In the genomic region with DNA sequence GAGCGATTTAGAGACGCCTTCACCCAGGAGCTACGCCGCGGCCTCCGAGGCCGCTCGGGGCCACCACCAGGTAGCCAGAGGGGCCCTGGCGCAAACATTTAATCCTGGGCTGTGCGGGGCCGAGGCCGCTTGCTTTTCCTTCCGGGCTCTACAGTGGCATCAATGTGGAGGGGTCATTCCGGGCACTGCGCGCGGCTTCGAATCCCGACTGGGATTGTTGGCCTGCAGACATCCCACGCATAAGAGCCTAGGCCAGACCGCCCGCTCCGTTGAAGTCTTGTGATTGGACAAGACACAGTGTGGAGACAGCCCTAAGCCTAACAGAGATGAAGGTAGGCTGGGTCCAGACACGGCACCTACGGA, we compare ENCODE assay signal across 8 cellular contexts. TPM values are rescaled to one million over a fixed set of nuclear protein-coding genes. Genes with fewer than 3 reads are reported as not detected.
DNase-seq lines count a peak whose midpoint lies in the region; ATAC-seq and TF ChIP-seq lines count a peak whose summit lies in the region.

No MANE protein-coding gene starts in this region.

- DNase-seq in coronary artery (ENCODE audit: low spot score): no peak
- peak; percentile 50 for DNase-seq in transverse colon
- no peak for DNase-seq in HuH-7 (ENCODE audit: low spot score)

- H3K79me2 ChIP-seq in OCI-LY3 (ENCODE audit: low read length): peaks cover 64% of the 10 kb centered on the region

- H3K27me3 ChIP-seq in OCI-LY3 (ENCODE audit: low read depth, low read length) (no peaks in the 10 kb centered on the region), transverse colon (no peaks in the 10 kb centered on the region)

- WGBS in mesodermal cell (ENCODE audit: insufficient coverage in 2 of 2), 2 experiments: 0 to 1% methylated on average over 25 of the region's 25 CpGs
- 0% methylated on average over 14 of the region's 25 CpGs; no CpG with 5 or more reads in 1 of the 2 donors for WGBS in transverse colon (ENCODE audit: low coverage in 1 of 2), 2 donors

- intact Hi-C loops in transverse colon (cut with DNase I; ENCODE audit: low total_unique reads): no loop called here

- H3K4me1 ChIP-seq in OCI-LY3 (ENCODE audit: low read length): peaks cover 23% of the 10 kb centered on the region
- peaks cover 3% of the 10 kb centered on the region for H3K4me1 ChIP-seq in mesodermal cell (ENCODE audit: control insufficient read depth, insufficient read depth, low read length, poor library complexity, severe bottlenecking)
- H3K4me1 ChIP-seq in transverse colon: peaks cover 6 to 45% (median 20%) of the 10 kb centered on the region in 4 donors

- H4K20me1 ChIP-seq in OCI-LY3 (ENCODE audit: insufficient read depth, low read length): 0 out of 2 replicates have a peak, but pooled peaks cover 4% of the 10 kb centered on the region

- peak overlapping the region; percentile 81 for H3K9ac ChIP-seq in OCI-LY3 (ENCODE audit: low read length)

- peak overlapping the region; percentile 90 for H3K4me2 ChIP-seq in OCI-LY3 (ENCODE audit: low read length)

- H3K27ac ChIP-seq in OCI-LY3 (ENCODE audit: low read length) (peak overlapping the region; percentile 33), coronary artery (peak overlapping the region; percentile 82 to 97), mesodermal cell (ENCODE audit: low read depth, low read length, severe bottlenecking) (peak overlapping the region; percentile 98), transverse colon (peak overlapping the region; percentile 93 to 99 (median 96))

- in situ Hi-C loops in transverse colon (cut with MboI; ENCODE audit: low pct_ligation_motif_present in 1 of 4, low pct_unique_long_range_greater_than_20kb in 1 of 4, low sequenced_read_pairs in 3 of 4): no loop called here

- peak overlapping the region; percentile 89 for H3K4me3 ChIP-seq in GM12875 (ENCODE audit: low read depth, low read length)
- H3K4me3 ChIP-seq in OCI-LY3 (ENCODE audit: low read length): peak overlapping the region; percentile 93
- peak overlapping the region; percentile 99 for H3K4me3 ChIP-seq in coronary artery
- peak overlapping the region; percentile 97 for H3K4me3 ChIP-seq in mesodermal cell (ENCODE audit: extremely low read depth, insufficient read depth, low read length, poor library complexity, severe bottlenecking)
- peak overlapping the region; percentile 97 to 100 (median 98) for H3K4me3 ChIP-seq in transverse colon

- TF ChIP-seq EP300 in transverse colon (IDR thresholded peaks at IDR 0.05; ENCODE audit: low read depth): no peak

- H2AFZ ChIP-seq in OCI-LY3 (ENCODE audit: low read depth, low read length): 0 out of 2 replicates have a peak overlapping the region, but pooled peaks have one; percentile 14

- ATAC-seq in HG02588 (IDR thresholded peaks at IDR 0.05; ENCODE audit: unreplicated experiment): peak; percentile 13
- no peak for ATAC-seq in GM21360 (IDR thresholded peaks at IDR 0.05; ENCODE audit: unreplicated experiment)

- TF ChIP-seq CTCF in GM12875 (IDR thresholded peaks at IDR 0.05; ENCODE audit: borderline replicate concordance, insufficient read depth, low read depth, low read length): no peak
- no peak for TF ChIP-seq CTCF in OCI-LY3 (IDR thresholded peaks at IDR 0.05; ENCODE audit: low read depth, low read length)
- no peak for TF ChIP-seq CTCF in coronary artery (IDR thresholded peaks at IDR 0.05)
- no peak for TF ChIP-seq CTCF in transverse colon (IDR thresholded peaks at IDR 0.05)

- peaks cover 19% of the 10 kb centered on the region for H3K36me3 ChIP-seq in OCI-LY3 (replicated peaks; ENCODE audit: low read depth, low read length)
- peaks cover 37% of the 10 kb centered on the region for H3K36me3 ChIP-seq in mesodermal cell (ENCODE audit: control insufficient read depth, insufficient read depth, low read length)
- peaks cover 0 to 11% (median 5%) of the 10 kb centered on the region in 4 donors for H3K36me3 ChIP-seq in transverse colon

- H3K9me3 ChIP-seq in OCI-LY3 (ENCODE audit: insufficient read depth, low read length) (no peaks in the 10 kb centered on the region), mesodermal cell (ENCODE audit: control insufficient read depth, low read length) (no peaks in the 10 kb centered on the region), transverse colon (no peaks in the 10 kb centered on the region)

- no peak for TF ChIP-seq POLR2A in transverse colon (IDR thresholded peaks at IDR 0.05)

RNA-seq across cellular contexts. Expression of a gene that starts 0.6 kb away (rescaled TPM):
- 75.5 TPM for polyA plus RNA-seq in mesodermal cell (2013, experiment 1 of 2)
- polyA plus RNA-seq in mesodermal cell (2013, experiment 2 of 2): 78.9 TPM
- 10 to 100 TPM in 3 of 4 donors, 1 to 10 TPM in 1; 6.8 to 36.9 (median 31.8) TPM for total RNA-seq in transverse colon

RNA-seq across cellular contexts. Expression of a gene that starts 25.7 kb away (rescaled TPM):
- polyA plus RNA-seq in mesodermal cell (2013, experiment 1 of 2): 0.44 TPM
- 0.25 TPM for polyA plus RNA-seq in mesodermal cell (2013, experiment 2 of 2)
- 100 to 1,000 TPM; 143 to 541 (median 233) TPM for total RNA-seq in transverse colon

Comparison
In these comparisons a context has a peak if more than half of its experiments do, and no peak if none do; other contexts are left out.
1. H3K27ac ChIP-seq: peak in every context shown above with its lines; median percentile 98 in mesodermal cell; 96 in transverse colon; 90 in coronary artery; 33 in OCI-LY3.